In the genomic region with DNA sequence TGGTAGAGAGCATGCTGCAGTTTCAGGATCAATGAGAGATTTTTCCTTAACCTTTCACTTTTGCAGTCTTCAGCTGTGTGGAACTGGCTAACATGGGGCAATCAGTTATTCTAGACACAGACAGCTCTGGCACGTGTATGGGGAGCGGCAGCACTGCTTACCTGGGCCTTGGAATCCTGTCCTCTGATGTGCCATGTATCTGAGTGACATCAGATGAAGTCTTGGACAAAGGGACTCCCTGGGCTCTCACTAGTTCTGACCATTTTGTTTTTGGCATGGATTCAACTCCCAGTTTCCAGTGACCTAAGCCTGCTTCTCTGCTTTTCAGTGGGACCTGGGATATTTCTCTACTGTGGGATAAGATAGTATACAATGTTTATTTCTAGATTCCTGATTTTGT, we compare ENCODE assay signal across 20 cellular contexts.
"Had no signal": no experiment of that assay in that cellular context is flagged by ENCODE, and none has a peak within 500 bp of the region (broad histone marks: within the 10 kb centered on the region; RNA-seq: fewer than 3 reads in every experiment).

No MANE protein-coding gene starts in this region.

- DNase-seq: activated B cell treated with CpG ODN at 0.5 μM for 24 hours; activated CD4-positive, alpha-beta T cell treated with anti-CD3 and anti-CD28 coated beads for 36 hours; activated CD4-positive, alpha-beta T cell treated with anti-CD3 and anti-CD28 coated beads, Interleukin-2, amount 50 U/mL, for 4 hours; activated naive CD4-positive, alpha-beta T cell treated with Interleukin-2 at 50 U/mL for 16 hours; activated T-cell treated with anti-CD3 and anti-CD28 coated beads, Interleukin-2, amount 50 U/mL, for 48 hours; amygdala; effector memory CD4-positive, alpha-beta T cell; glutamatergic neuron; hippocampal formation; posterior cingulate gyrus; right lobe of liver; stimulated activated CD4-positive, alpha-beta T cell treated with anti-CD3 and anti-CD28 coated beads, Interleukin-15, amount 100 ng/mL, for 24 hours; stimulated activated naive CD4-positive, alpha-beta T cell treated with Interleukin-2 at 50 U/mL for 16 hours; upper lobe of right lung had no signal

- H3K27ac Mint-ChIP-seq: activated CD4-positive, alpha-beta T cell treated with anti-CD3 and anti-CD28 coated beads for 36 hours; dendritic cell treated with granulocyte-macrophage colony-stimulating factor and Interleukin-4, amounts not matched to agents 40 ng/mL and 50 ng/mL, for 4 days; T-helper 1 cell treated with Interleukin-12 subunit alpha and Interleukin-12 subunit beta and Interleukin-4 antibody, amounts not matched to agents 30 μg/mL and 1 μg/mL, for 36 hours had no signal

- H3K9me3 Mint-ChIP-seq: activated B cell treated with CpG ODN at 0.5 μM for 24 hours; dendritic cell treated with granulocyte-macrophage colony-stimulating factor and Interleukin-4, amounts not matched to agents 40 ng/mL and 50 ng/mL, for 4 days; nephron; T-helper 1 cell treated with Interleukin-12 subunit alpha and Interleukin-12 subunit beta and Interleukin-4 antibody, amounts not matched to agents 30 μg/mL and 1 μg/mL, for 36 hours had no signal

- H3K4me1 Mint-ChIP-seq: activated B cell treated with CpG ODN at 0.5 μM for 24 hours had no signal

- FAIRE-seq: endothelial cell of umbilical vein, frontal cortex had no signal

- H3K27me3 Mint-ChIP-seq: activated B cell treated with CpG ODN at 0.5 μM for 24 hours; activated CD4-positive, alpha-beta T cell treated with anti-CD3 and anti-CD28 coated beads for 36 hours; dendritic cell treated with granulocyte-macrophage colony-stimulating factor and Interleukin-4, amounts not matched to agents 40 ng/mL and 50 ng/mL, for 4 days had no signal

- H3K4me3 Mint-ChIP-seq: activated B cell treated with CpG ODN at 0.5 μM for 24 hours; activated CD4-positive, alpha-beta T cell treated with anti-CD3 and anti-CD28 coated beads for 36 hours; dendritic cell treated with granulocyte-macrophage colony-stimulating factor and Interleukin-4, amounts not matched to agents 40 ng/mL and 50 ng/mL, for 4 days; nephron; T-helper 1 cell treated with Interleukin-12 subunit alpha and Interleukin-12 subunit beta and Interleukin-4 antibody, amounts not matched to agents 30 μg/mL and 1 μg/mL, for 36 hours had no signal

- ATAC-seq: activated CD4-positive, alpha-beta T cell treated with anti-CD3 and anti-CD28 coated beads for 36 hours; esophagus mucosa; right lobe of liver; upper lobe of right lung had no signal
